Comparison of ENCODE assay signal across 20 cellular contexts in the genomic region with DNA sequence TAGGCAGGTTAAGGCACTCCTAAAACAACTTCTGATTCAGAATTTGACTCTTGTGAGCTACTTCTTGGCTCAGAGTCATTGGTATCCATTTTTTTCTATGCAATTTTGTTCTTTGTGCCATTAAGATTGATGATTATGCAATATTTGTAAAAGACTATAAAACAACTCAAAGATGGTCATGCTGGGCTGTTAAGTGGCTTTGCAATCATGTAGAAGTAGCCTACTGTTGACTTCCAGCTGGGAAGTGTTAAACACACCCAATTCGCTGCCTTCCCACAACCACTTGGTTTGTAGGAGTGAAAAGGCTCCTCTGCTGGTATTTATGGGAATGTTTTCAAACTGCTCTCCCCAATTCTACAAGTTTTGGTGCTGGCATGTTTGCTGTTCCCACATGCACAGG.
A peak's percentile ranks its signal among the peaks of the same experiment; 100 is the strongest.
DNase-seq lines count a peak whose midpoint lies in the region; ATAC-seq, FAIRE-seq and TF ChIP-seq lines count a peak whose summit lies in the region.
"Had no signal": no experiment of that assay in that cellular context is flagged by ENCODE, and none has a peak within 500 bp of the region (broad histone marks: within the 10 kb centered on the region; RNA-seq: fewer than 3 reads in every experiment).

No MANE protein-coding gene starts in this region.

- DNase-seq in GM23338 (ENCODE audit: low spot score), result peak; percentile 52
- DNase-seq in IMR-90, result no peak
- DNase-seq in H1 (ENCODE audit: low read depth in 1 of 2, low spot score in 2 of 2), result no peak
- peak in 1 of 2 donors; percentile 40 for DNase-seq in left lung
- DNase-seq in NOMO-1 (lab: John Stamatoyannopoulos, UW; ENCODE audit: unreplicated experiment in 2 of 2), result no peak
- DNase-seq in GM13976 (ENCODE audit: low spot score), result no peak
- DNase-seq in esophagus muscularis mucosa (ENCODE audit: extremely low spot score), result no peak
- DNase-seq: ACHN; CD4-positive, alpha-beta T cell; DND-41; GDM1; MV-4-11; NCI-H1694; NCI-H2171 treated with DMSO at 0.1 percent for 48 hours had no signal

- no peaks in the 10 kb centered on the region for H4K20me1 ChIP-seq in GM23338 (replicated peaks; ENCODE audit: insufficient read depth)
- H4K20me1 ChIP-seq in IMR-90 (ENCODE audit: insufficient read depth, low read length), result no peaks in the 10 kb centered on the region
- H4K20me1 ChIP-seq in H1 (replicated peaks in 1 of 2; ENCODE audit: control insufficient read depth in 1 of 2, insufficient read depth in 2 of 2, low read length in 2 of 2), result no peaks in the 10 kb centered on the region

- in situ Hi-C loops in IMR-90 (cut with MboI; ENCODE audit: low sequenced_read_pairs) (no loop called here), GM13976 (cut with MboI; ENCODE audit: low sequenced_read_pairs, unreplicated experiment) (no loop called here)

- H3K4me2 ChIP-seq in GM23338, result no peak overlapping the region
- H3K4me2 ChIP-seq in IMR-90 (ENCODE audit: low read depth, low read length), result no peak overlapping the region
- no peak overlapping the region for H3K4me2 ChIP-seq in H1 (ENCODE audit: insufficient read depth in 1 of 2, low read depth in 2 of 2, low read length in 2 of 2)

- no peaks in the 10 kb centered on the region for H3F3A ChIP-seq in GM23338 (replicated peaks; ENCODE audit: low read depth)

- H3K27ac ChIP-seq in GM23338 (ENCODE audit: low read depth), result no peak overlapping the region
- H3K27ac ChIP-seq in IMR-90 (ENCODE audit: insufficient read depth, low read length), result no peak overlapping the region
- H3K27ac ChIP-seq in H1 (ENCODE audit: low read depth, low read length), result no peak overlapping the region
- H3K27ac ChIP-seq in left lung, result no peak overlapping the region
- no peak overlapping the region for H3K27ac ChIP-seq in esophagus muscularis mucosa (replicated peaks in 1 of 4)
- H3K27ac ChIP-seq: RWPE1, SJSA1 had no signal

- no peaks in the 10 kb centered on the region; the same call in 1 of the 2 replicates for H3K23me2 ChIP-seq in H1 (ENCODE audit: low read depth, low read length)

- H2BK15ac ChIP-seq in IMR-90 (ENCODE audit: low read depth, low read length) (no peak overlapping the region), H1 (ENCODE audit: low read length) (no peak overlapping the region)

- H2BK12ac ChIP-seq in H1 (ENCODE audit: low read depth, low read length), result no peak overlapping the region

- H3K4me1 ChIP-seq in GM23338 (ENCODE audit: insufficient read depth), result peaks cover 11% of the 10 kb centered on the region; the same call in 1 of the 2 replicates
- no peaks in the 10 kb centered on the region for H3K4me1 ChIP-seq in IMR-90 (ENCODE audit: control insufficient read depth, insufficient read depth, low read length)
- peaks cover 0 to 3% (median 2%) of the 10 kb centered on the region in 4 experiments; a peak in 3 of 7 replicates for H3K4me1 ChIP-seq in H1 (replicated peaks in 1 of 4; ENCODE audit: control insufficient read depth in 3 of 4, insufficient read depth in 4 of 4, low read length in 3 of 4)
- H3K4me1 ChIP-seq in left lung, result no peaks in the 10 kb centered on the region
- no peaks in the 10 kb centered on the region for H3K4me1 ChIP-seq in esophagus muscularis mucosa
- H3K4me1 ChIP-seq: SJSA1 had no signal

- no peak for TF ChIP-seq POLR2A in IMR-90 (IDR thresholded peaks at IDR 0.05; ENCODE audit: low read depth, low read length)
- no peak for TF ChIP-seq POLR2A in H1 (IDR thresholded peaks at IDR 0.05; ENCODE audit: control extremely low read depth in 1 of 2, low read depth in 2 of 2, low read length in 2 of 2)
- no peak for TF ChIP-seq POLR2A in esophagus muscularis mucosa (IDR thresholded peaks at IDR 0.05; ENCODE audit: low read depth)

- H2AK9ac ChIP-seq in IMR-90 (replicated peaks; ENCODE audit: low read depth, low read length, poor library complexity), result no peak overlapping the region

- H3K23ac ChIP-seq in IMR-90 (ENCODE audit: low read depth, low read length), result no peak overlapping the region
- H3K23ac ChIP-seq in H1 (ENCODE audit: insufficient read length), result no peak overlapping the region

- no peaks in the 10 kb centered on the region for H3K27me3 Mint-ChIP-seq in GM23338 (ENCODE audit: insufficient read depth, low read depth, poor library complexity)

- no peaks in the 10 kb centered on the region for H3K9me1 ChIP-seq in IMR-90 (ENCODE audit: insufficient read depth, low read length)

- H4K5ac ChIP-seq in IMR-90 (ENCODE audit: low read depth, low read length) (no peak overlapping the region), H1 (ENCODE audit: insufficient read length, low read depth, low read length) (no peak overlapping the region)

- H3K56ac ChIP-seq in IMR-90 (ENCODE audit: extremely low read depth, insufficient read depth, low read length) (no peak overlapping the region), H1 (replicated peaks; ENCODE audit: insufficient read length, low read depth, low read length) (no peak overlapping the region)

- TF ChIP-seq RAD21 in IMR-90 (IDR thresholded peaks at IDR 0.05; ENCODE audit: low read length) (no peak), H1 (IDR thresholded peaks at IDR 0.05 in 1 of 2, conservative IDR thresholded peaks at IDR 0.05 in 1 of 2; ENCODE audit: low read depth in 2 of 2, low read length in 2 of 2) (peak; percentile 5 to 20; a peak in 2 of 4 replicates)

- H2AFZ ChIP-seq in GM23338 (no peak overlapping the region), IMR-90 (replicated peaks; ENCODE audit: low read length, poor library complexity) (no peak overlapping the region), H1 (ENCODE audit: low read length) (no peak overlapping the region)

- H3K4me3 Mint-ChIP-seq in GM23338, result no peak overlapping the region
- H3K4me3 Mint-ChIP-seq: B cell; CD4-positive, alpha-beta T cell; IgD-negative memory B cell had no signal

- H4K91ac ChIP-seq in IMR-90 (ENCODE audit: insufficient read depth, low read depth, low read length), result no peak overlapping the region
- no peak overlapping the region for H4K91ac ChIP-seq in H1 (replicated peaks; ENCODE audit: insufficient read length, low read length)

- H3K36me3 Mint-ChIP-seq in GM23338 (ENCODE audit: low read depth), result no peaks in the 10 kb centered on the region
- H3K36me3 Mint-ChIP-seq: IgD-negative memory B cell had no signal

- H3K18ac ChIP-seq in IMR-90 (ENCODE audit: low read depth, low read length), result no peak overlapping the region
- no peak overlapping the region for H3K18ac ChIP-seq in H1 (ENCODE audit: extremely low read depth, low read length)

- no peak for FAIRE-seq in H1 (lab: Jason Lieb, UNC)
- FAIRE-seq: GM12892, H54 had no signal

- H4K8ac ChIP-seq in IMR-90 (ENCODE audit: low read depth in 2 of 2, low read length in 2 of 2) (no peak overlapping the region), H1 (ENCODE audit: extremely low read depth, insufficient read depth, low read length) (no peak overlapping the region)

- dilution Hi-C loops in IMR-90 (cut with HindIII; ENCODE audit: low sequenced_read_pairs, unreplicated experiment), result no loop called here

- H3K27me3 ChIP-seq in GM23338 (ENCODE audit: insufficient read depth) (no peaks in the 10 kb centered on the region), IMR-90 (ENCODE audit: control insufficient read depth, insufficient read depth, low read length) (no peaks in the 10 kb centered on the region), H1 (replicated peaks in 1 of 4; ENCODE audit: control insufficient read depth in 3 of 4, extremely low read depth in 1 of 4, insufficient read depth in 3 of 4, low read length in 3 of 4) (no peaks in the 10 kb centered on the region), left lung (no peaks in the 10 kb centered on the region), esophagus muscularis mucosa (no peaks in the 10 kb centered on the region)
- H3K27me3 ChIP-seq: SJSA1 had no signal

- no peak overlapping the region for H2BK20ac ChIP-seq in IMR-90 (ENCODE audit: low read depth, low read length)
- H2BK20ac ChIP-seq in H1 (ENCODE audit: low read length), result no peak overlapping the region

- H3K9me3 Mint-ChIP-seq in GM23338, result no peaks in the 10 kb centered on the region
- H3K9me3 Mint-ChIP-seq: CD4-positive, alpha-beta T cell had no signal

- H3K9ac ChIP-seq in IMR-90 (ENCODE audit: low read depth, low read length) (no peak overlapping the region), H1 (replicated peaks in 1 of 4; ENCODE audit: extremely low read depth in 1 of 4, low read depth in 3 of 4, low read length in 3 of 4) (no peak overlapping the region)

- CTCF ChIA-PET in IMR-90 (lab: Yijun Ruan, JAX) (no interaction called here), H1 (lab: Charles Lee; ENCODE audit: partially characterized antibody) (interaction anchor here (1.8 kb wide), 1 partner anchor 166 kb away, joined by 5 read pairs; no protein-coding TSS in a partner anchor)

- TF ChIP-seq CTCF in GM23338 (conservative IDR thresholded peaks at IDR 0.05; ENCODE audit: low read depth in 2 of 2) (no peak), IMR-90 (conservative IDR thresholded peaks at IDR 0.05; ENCODE audit: low read depth, low read length) (no peak), H1 (IDR thresholded peaks at IDR 0.05; ENCODE audit: control extremely low read depth in 1 of 3, insufficient read depth in 1 of 3, low read depth in 1 of 3, low read length in 3 of 3) (peak in 1 of 3 experiments; percentile 11; a peak in 1 of 4 replicates), left lung (IDR thresholded peaks at IDR 0.05) (no peak), GM13976 (IDR thresholded peaks at IDR 0.05; ENCODE audit: borderline replicate concordance, control extremely low read depth, extremely low read depth, insufficient read depth, missing control alignments) (no peak), esophagus muscularis mucosa (IDR thresholded peaks at IDR 0.05) (no peak)

- H2BK120ac ChIP-seq in IMR-90 (ENCODE audit: low read depth, low read length), result no peak overlapping the region
- no peak overlapping the region for H2BK120ac ChIP-seq in H1 (replicated peaks; ENCODE audit: low read depth, low read length)

- POLR2A ChIA-PET in IMR-90 (lab: Charles Lee; ENCODE audit: unreplicated experiment), result no interaction called here
- POLR2A ChIA-PET in H1 (lab: Charles Lee; ENCODE audit: partially characterized antibody), result no interaction called here

- TF ChIP-seq EP300 in H1 (IDR thresholded peaks at IDR 0.05; ENCODE audit: borderline replicate concordance in 1 of 2, low read depth in 2 of 2, low read length in 2 of 2) (no peak), esophagus muscularis mucosa (IDR thresholded peaks at IDR 0.05) (no peak)

- no peak overlapping the region for H2BK5ac ChIP-seq in IMR-90 (ENCODE audit: low read depth, low read length, poor library complexity, severe bottlenecking)
- H2BK5ac ChIP-seq in H1 (ENCODE audit: low read depth, low read length), result no peak overlapping the region

- peaks cover 22% of the 10 kb centered on the region; the same call in 2 of the 3 replicates for H3K4me1 Mint-ChIP-seq in GM23338
- H3K4me1 Mint-ChIP-seq: B cell, IgD-negative memory B cell had no signal

- H2AK5ac ChIP-seq in IMR-90 (ENCODE audit: low read depth, low read length) (no peak overlapping the region), H1 (ENCODE audit: low read depth, low read length) (no peak overlapping the region)

- H3K79me1 ChIP-seq in IMR-90 (ENCODE audit: low read depth in 1 of 2, low read length in 2 of 2) (no peaks in the 10 kb centered on the region), H1 (ENCODE audit: low read depth, low read length) (no peaks in the 10 kb centered on the region)

- H3K4ac ChIP-seq in IMR-90 (ENCODE audit: low read depth, low read length), result no peak overlapping the region
- no peak overlapping the region for H3K4ac ChIP-seq in H1 (replicated peaks; ENCODE audit: insufficient read length, low read depth, low read length)

- H3K79me2 ChIP-seq in GM23338 (replicated peaks; ENCODE audit: insufficient read depth) (no peaks in the 10 kb centered on the region), H1 (ENCODE audit: control insufficient read depth in 1 of 2, insufficient read depth in 2 of 2, low read length in 2 of 2) (no peaks in the 10 kb centered on the region)

- H3K36me3 ChIP-seq in GM23338 (ENCODE audit: insufficient read depth), result no peaks in the 10 kb centered on the region
- H3K36me3 ChIP-seq in IMR-90 (ENCODE audit: control insufficient read depth, insufficient read depth, low read length), result no peaks in the 10 kb centered on the region
- H3K36me3 ChIP-seq in H1 (ENCODE audit: control insufficient read depth in 2 of 4, insufficient read depth in 4 of 4, low read length in 3 of 4), result no peaks in the 10 kb centered on the region
- H3K36me3 ChIP-seq in left lung, result no peaks in the 10 kb centered on the region
- H3K36me3 ChIP-seq in esophagus muscularis mucosa, result no peaks in the 10 kb centered on the region
- H3K36me3 ChIP-seq: SJSA1 had no signal

- no CpG with 5 or more reads among the region's 1 CpG for WGBS in IMR-90 (ENCODE audit: extremely low coverage in 2 of 2, insufficient read length in 1 of 2), 2 experiments
- 30% methylated on average over 1 of the region's 1 CpG; no CpG with 5 or more reads in 1 of the 2 experiments for WGBS in H1 (ENCODE audit: extremely low coverage in 1 of 2, insufficient coverage in 1 of 2, insufficient read length in 1 of 2, insufficient replicate concordance in 2 of 2, low coverage in 1 of 2, low lambda C conversion rate in 2 of 2, missing lambda C conversion rate in 1 of 2), 2 experiments
- WGBS in esophagus muscularis mucosa, result 29% methylated on average over 1 of the region's 1 CpG

- H3K9me3 ChIP-seq in IMR-90 (ENCODE audit: control insufficient read depth, insufficient read depth, low read length) (no peaks in the 10 kb centered on the region), H1 (ENCODE audit: insufficient read depth in 2 of 2, low read depth in 1 of 2, low read length in 1 of 2) (no peaks in the 10 kb centered on the region), left lung (no peaks in the 10 kb centered on the region), esophagus muscularis mucosa (no peaks in the 10 kb centered on the region)
- H3K9me3 ChIP-seq: SJSA1 had no signal

- no TSS peak for BruUV-seq in IMR-90 (replicated peaks; lab: Mats Ljungman, UMichigan)

- H3K4me3 ChIP-seq in GM23338 (no peak overlapping the region), IMR-90 (ENCODE audit: insufficient read depth, low read depth, low read length) (no peak overlapping the region), H1 (ENCODE audit: extremely low read depth in 1 of 4, insufficient read depth in 2 of 4, low read depth in 3 of 4, low read length in 4 of 4) (no peak overlapping the region), left lung (no peak overlapping the region), esophagus muscularis mucosa (no peak overlapping the region)
- H3K4me3 ChIP-seq: SJSA1 had no signal

- H3K14ac ChIP-seq in IMR-90 (replicated peaks; ENCODE audit: low read depth, low read length), result no peak overlapping the region
- no peak overlapping the region for H3K14ac ChIP-seq in H1 (ENCODE audit: insufficient read length)

- no peaks in the 10 kb centered on the region; the same call in 1 of the 2 replicates for H3K9me2 ChIP-seq in GM23338 (ENCODE audit: insufficient read depth)

- no peak overlapping the region for H3K27ac Mint-ChIP-seq in GM23338
- H3K27ac Mint-ChIP-seq: B cell; CD4-positive, alpha-beta T cell; IgD-negative memory B cell had no signal

- intact Hi-C loops in IMR-90 (cut with micrococcal nuclease) (no loop called here), left lung (cut with DNase I) (no loop called here), esophagus muscularis mucosa (cut with DNase I) (no loop called here)

- ATAC-seq in GM23338, result peak; percentile 77
- no peak for ATAC-seq in IMR-90 (ENCODE audit: low read depth)
- peak; percentile 98 for ATAC-seq in left lung
